Comparison of ENCODE assay signal across 16 cellular contexts in the genomic region with DNA sequence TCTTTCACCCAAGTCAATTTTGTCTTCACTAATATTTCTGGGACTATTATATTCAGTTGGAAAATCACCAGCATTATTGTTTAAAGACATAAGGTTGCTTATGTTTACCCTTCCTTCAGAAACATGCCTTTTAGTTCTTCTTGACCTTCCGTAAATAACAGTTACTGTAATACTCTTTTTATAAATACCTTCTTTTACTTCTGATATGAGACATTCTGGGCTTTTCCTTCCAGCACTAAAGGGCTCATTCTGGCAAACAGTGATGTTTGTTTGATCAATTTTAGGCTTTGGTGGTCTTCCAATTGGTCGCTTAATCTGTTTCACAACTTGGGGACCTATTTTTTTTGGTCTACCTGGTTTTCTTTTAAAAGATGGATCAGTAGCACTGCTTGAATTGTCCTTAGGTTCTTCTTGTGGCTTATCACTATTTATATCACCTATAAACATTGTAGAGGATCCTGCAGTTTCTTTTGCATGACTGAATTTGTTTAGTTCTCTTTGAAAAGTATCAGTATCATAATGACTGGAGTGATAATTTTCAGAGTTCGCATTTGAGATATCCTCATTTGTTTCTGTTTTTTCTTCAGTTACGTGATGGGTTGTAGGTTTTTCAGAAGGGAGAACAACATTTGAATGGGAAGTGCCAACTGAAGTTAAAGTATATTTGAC.
A peak's percentile ranks its signal among the peaks of the same experiment; 100 is the strongest.
DNase-seq lines count a peak whose midpoint lies in the region; ATAC-seq and TF ChIP-seq lines count a peak whose summit lies in the region.
"Had no signal": no experiment of that assay in that cellular context is flagged by ENCODE, and none has a peak within 500 bp of the region (broad histone marks: within the 10 kb centered on the region; RNA-seq: fewer than 3 reads in every experiment).

No MANE protein-coding gene starts in this region.

- H3K36me3 Mint-ChIP-seq in immature natural killer cell: peaks cover 13 to 16% (median 16%) of the 10 kb centered on the region in 3 donors

- H3K4me3 ChIP-seq in Peyer's patch: no peak overlapping the region

- peak overlapping the region in 1 of 6 donors; percentile 71 for H3K27ac Mint-ChIP-seq in immature natural killer cell
- H3K27ac Mint-ChIP-seq: activated CD8-positive, alpha-beta T cell treated with anti-CD3 and anti-CD28 coated beads, Interleukin-2, amount 10 ng/mL, durations not matched to agents 7 days and 5 days; activated naive CD8-positive, alpha-beta T cell treated with anti-CD3 and anti-CD28 coated beads, Interleukin-2, amount 10 ng/mL, durations not matched to agents 7 days and 5 days; H9; naive thymus-derived CD8-positive, alpha-beta T cell; type B pancreatic cell had no signal

- H3K9me3 ChIP-seq in Peyer's patch: no peaks in the 10 kb centered on the region
- H3K9me3 ChIP-seq: BE2C had no signal

- H3K4me1 ChIP-seq in Peyer's patch: no peaks in the 10 kb centered on the region
- H3K4me1 ChIP-seq: BE2C, foreskin keratinocyte had no signal

- H3K27ac ChIP-seq in Peyer's patch: no peak overlapping the region
- H3K27ac ChIP-seq: foreskin keratinocyte had no signal

- no peak for TF ChIP-seq POLR2A in Peyer's patch (IDR thresholded peaks at IDR 0.05)

- no peaks in the 10 kb centered on the region for H3K27me3 ChIP-seq in Peyer's patch
- H3K27me3 ChIP-seq: BE2C, foreskin keratinocyte had no signal

- no peak overlapping the region for H3K4me3 Mint-ChIP-seq in immature natural killer cell
- H3K4me3 Mint-ChIP-seq: activated CD8-positive, alpha-beta T cell treated with anti-CD3 and anti-CD28 coated beads, Interleukin-2, amount 10 ng/mL, durations not matched to agents 7 days and 5 days; activated naive CD8-positive, alpha-beta T cell treated with anti-CD3 and anti-CD28 coated beads, Interleukin-2, amount 10 ng/mL, durations not matched to agents 7 days and 5 days; H9; naive thymus-derived CD8-positive, alpha-beta T cell; type B pancreatic cell had no signal

- H3K9me3 Mint-ChIP-seq in immature natural killer cell: no peaks in the 10 kb centered on the region
- H3K9me3 Mint-ChIP-seq: H9, type B pancreatic cell had no signal

- no peak for TF ChIP-seq CTCF in Peyer's patch (IDR thresholded peaks at IDR 0.05)

- H3K36me3 ChIP-seq in Peyer's patch: no peaks in the 10 kb centered on the region
- H3K36me3 ChIP-seq: BE2C had no signal

- H3K4me1 Mint-ChIP-seq in immature natural killer cell: no peaks in the 10 kb centered on the region
- H3K4me1 Mint-ChIP-seq: activated naive CD8-positive, alpha-beta T cell treated with anti-CD3 and anti-CD28 coated beads, Interleukin-2, amount 10 ng/mL, durations not matched to agents 7 days and 5 days; H9; naive thymus-derived CD8-positive, alpha-beta T cell had no signal

- H3K27me3 Mint-ChIP-seq in immature natural killer cell (ENCODE audit: low read depth in 3 of 3): no peaks in the 10 kb centered on the region
- H3K27me3 Mint-ChIP-seq: activated naive CD8-positive, alpha-beta T cell treated with anti-CD3 and anti-CD28 coated beads, Interleukin-2, amount 10 ng/mL, durations not matched to agents 7 days and 5 days; naive thymus-derived CD8-positive, alpha-beta T cell; type B pancreatic cell had no signal

- DNase-seq in NCI-H1417 (lab: John Stamatoyannopoulos, UW) (no peak), NCI-H2029 treated with DMSO at 0.1 percent for 48 hours (lab: John Stamatoyannopoulos, UW) (no peak), Peyer's patch (no peak), immature natural killer cell (no peak)
- DNase-seq: activated CD8-positive, alpha-beta T cell treated with anti-CD3 and anti-CD28 coated beads, Interleukin-2, amount 10 ng/mL, durations not matched to agents 7 days and 5 days; activated naive CD8-positive, alpha-beta T cell treated with anti-CD3 and anti-CD28 coated beads, Interleukin-2, amount 10 ng/mL, durations not matched to agents 7 days and 5 days; BE2C; foreskin keratinocyte; H9; kidney; naive thymus-derived CD8-positive, alpha-beta T cell had no signal

- peak; percentile 99 for ATAC-seq in GM18517 (IDR thresholded peaks at IDR 0.05; ENCODE audit: unreplicated experiment)
- ATAC-seq in GM21360 (IDR thresholded peaks at IDR 0.05; ENCODE audit: unreplicated experiment): peak; percentile 98
- peak; percentile 96 for ATAC-seq in HG02885 (IDR thresholded peaks at IDR 0.05; ENCODE audit: poor library complexity, unreplicated experiment)
- peak; percentile 99 for ATAC-seq in HG03520 (IDR thresholded peaks at IDR 0.05; ENCODE audit: unreplicated experiment)
- ATAC-seq: activated CD8-positive, alpha-beta T cell treated with anti-CD3 and anti-CD28 coated beads, Interleukin-2, amount 10 ng/mL, durations not matched to agents 7 days and 5 days; foreskin keratinocyte; naive thymus-derived CD8-positive, alpha-beta T cell had no signal
